ENCODE assay signal across 15 cellular contexts in genomic region chr5:160442824-160443431, GRCh38. TPM values are rescaled to one million over a fixed set of nuclear protein-coding genes. Genes with fewer than 3 reads are reported as not detected.
DNase-seq lines count a peak whose midpoint lies in the region; ATAC-seq, FAIRE-seq and TF ChIP-seq lines count a peak whose summit lies in the region.
"Had no signal": no experiment of that assay in that cellular context is flagged by ENCODE, and none has a peak within 500 bp of the region (broad histone marks: within the 10 kb centered on the region; RNA-seq: fewer than 3 reads in every experiment).

No MANE protein-coding gene starts in this region.

- peak; percentile 17 for ATAC-seq in HG02870 (IDR thresholded peaks at IDR 0.05; ENCODE audit: unreplicated experiment)
- ATAC-seq in GM18867 (IDR thresholded peaks at IDR 0.05; ENCODE audit: unreplicated experiment) = no peak
- ATAC-seq: activated CD4-positive, CD25-positive, alpha-beta regulatory T cell treated with anti-CD3 and anti-CD28 coated beads, Interleukin-2, amount 50 U/mL, for 24 hours had no signal

- no peak overlapping the region for H3K27ac ChIP-seq in ascending aorta

- no peak overlapping the region for H3K27ac Mint-ChIP-seq in activated T-cell treated with anti-CD3 and anti-CD28 coated beads, Interleukin-2, amount 50 U/mL, for 24 hours

- peak; percentile 88 for FAIRE-seq in GM12892 (lab: Jason Lieb, UNC)

- intact Hi-C loops in ascending aorta (cut with DNase I) = no loop called here

- no peak for TF ChIP-seq CTCF in ascending aorta (IDR thresholded peaks at IDR 0.05)

- H3K4me3 ChIP-seq in ascending aorta = no peak overlapping the region

- no peaks in the 10 kb centered on the region for H3K4me1 ChIP-seq in ascending aorta

- H3K9me3 ChIP-seq in ascending aorta = no peaks in the 10 kb centered on the region

- DNase-seq in GM12892 (ENCODE audit: insufficient read length) (no peak), astrocyte of the hippocampus (ENCODE audit: low read depth, low spot score) (peak; percentile 58), ascending aorta (ENCODE audit: low spot score in 2 of 2) (no peak)
- no peak for DNase-seq in activated T-cell treated with anti-CD3 and anti-CD28 coated beads, Interleukin-2, amount 50 U/mL, for 24 hours
- DNase-seq in activated CD8-positive, alpha-beta memory T cell treated with anti-CD3 and anti-CD28 coated beads, Interleukin-2, amount 50 U/mL, for 48 hours = no peak
- DNase-seq: activated T-cell treated with anti-CD3 and anti-CD28 coated beads, Interleukin-2, amount 50 U/mL, for 48 hours; AML-193; DMS79 treated with DMSO at 0.1 percent for 48 hours; mesenchymal stem cell; NCI-H345; nucleus accumbens had no signal

- H3K27me3 Mint-ChIP-seq in activated T-cell treated with anti-CD3 and anti-CD28 coated beads, Interleukin-2, amount 50 U/mL, for 24 hours = no peaks in the 10 kb centered on the region

- no peak overlapping the region for H3K4me3 Mint-ChIP-seq in activated T-cell treated with anti-CD3 and anti-CD28 coated beads, Interleukin-2, amount 50 U/mL, for 24 hours

- no peaks in the 10 kb centered on the region for H3K27me3 ChIP-seq in ascending aorta

- H3K36me3 Mint-ChIP-seq in activated T-cell treated with anti-CD3 and anti-CD28 coated beads, Interleukin-2, amount 50 U/mL, for 24 hours (ENCODE audit: low read depth) = peaks cover 2% of the 10 kb centered on the region

- peaks cover 50% of the 10 kb centered on the region for H3K4me1 Mint-ChIP-seq in activated T-cell treated with anti-CD3 and anti-CD28 coated beads, Interleukin-2, amount 50 U/mL, for 24 hours (ENCODE audit: low read depth)

- H3K9me3 Mint-ChIP-seq in activated T-cell treated with anti-CD3 and anti-CD28 coated beads, Interleukin-2, amount 50 U/mL, for 24 hours = no peaks in the 10 kb centered on the region

- no peaks in the 10 kb centered on the region for H3K36me3 ChIP-seq in ascending aorta

- TF ChIP-seq POLR2A in GM12892 (IDR thresholded peaks at IDR 0.05; ENCODE audit: low read depth, low read length) = peak; percentile 28; the same call in 1 of the 2 replicates
- peak; percentile 26 for TF ChIP-seq POLR2A in GM19099 (IDR thresholded peaks at IDR 0.05; ENCODE audit: extremely low read depth, insufficient read length, low read depth)

RNA-seq across cellular contexts. Expression of gene PTTG1, which starts 21.3 kb away (rescaled TPM):
- polyA plus RNA-seq in GM12892 (2012; ENCODE audit: missing spikeins) = 184 TPM
- total RNA-seq in ascending aorta = 8.6 TPM

RNA-seq across cellular contexts. Expression of gene SLU7, which starts 24.0 kb away (rescaled TPM):
- polyA plus RNA-seq in GM12892 (2012; ENCODE audit: missing spikeins) = 53.8 TPM
- total RNA-seq in ascending aorta = 10.2 TPM

RNA-seq across cellular contexts. Expression of gene FAM200C, which starts 43.1 kb away (rescaled TPM):
- 3.2 TPM for polyA plus RNA-seq in GM12892 (2012; ENCODE audit: missing spikeins)
- total RNA-seq in ascending aorta = not detected
